17 cellular contexts compared by ENCODE assay signal in genomic region chr3:120683671-120684301, GRCh38. TPM values are rescaled to one million over a fixed set of nuclear protein-coding genes. Genes with fewer than 3 reads are reported as not detected.
DNase-seq lines count a peak whose midpoint lies in the region; ATAC-seq, FAIRE-seq and TF ChIP-seq lines count a peak whose summit lies in the region.
"Had no signal": no experiment of that assay in that cellular context is flagged by ENCODE, and none has a peak within 500 bp of the region (broad histone marks: within the 10 kb centered on the region; RNA-seq: fewer than 3 reads in every experiment).

No MANE protein-coding gene starts in this region.

- TF ChIP-seq RAD21 in liver (IDR thresholded peaks at IDR 0.05) = no peak

- H3K4me3 ChIP-seq in liver (ENCODE audit: low read depth in 1 of 3, low read length in 3 of 3) (no peak overlapping the region), stomach (no peak overlapping the region), H7 (ENCODE audit: insufficient read depth, low read depth, low read length) (no peak overlapping the region)
- H3K4me3 ChIP-seq: PC-9 had no signal

- ATAC-seq in esophagus mucosa = no peak
- no peak for ATAC-seq in activated naive CD4-positive, alpha-beta T cell treated with anti-CD3 and anti-CD28 coated beads, Interleukin-2, amount 50 U/mL, for 72 hours
- ATAC-seq: CD8-positive, alpha-beta T cell; HCT116 had no signal

- H3K4me1 ChIP-seq in liver (ENCODE audit: control insufficient read depth in 4 of 4, insufficient read depth in 4 of 4, low read length in 3 of 4) (peaks cover 2 to 29% (median 14%) of the 10 kb centered on the region in 4 donors), stomach (peaks cover 15 to 44% (median 27%) of the 10 kb centered on the region in 4 donors)

- H3K36me3 Mint-ChIP-seq in activated naive CD4-positive, alpha-beta T cell treated with anti-CD3 and anti-CD28 coated beads, Interleukin-2, amount 50 U/mL, for 72 hours = no peaks in the 10 kb centered on the region

- no peak for TF ChIP-seq CTCF in liver (IDR thresholded peaks at IDR 0.05; ENCODE audit: low read depth, low read length, missing input control)
- TF ChIP-seq CTCF in stomach (IDR thresholded peaks at IDR 0.05) = no peak

- in situ Hi-C loops in G401 (cut with HindIII; ENCODE audit: low sequenced_read_pairs) = no loop called here

- peaks cover 0 to 5% of the 10 kb centered on the region in 2 donors for H3K9me3 Mint-ChIP-seq in activated naive CD4-positive, alpha-beta T cell treated with anti-CD3 and anti-CD28 coated beads, Interleukin-2, amount 50 U/mL, for 72 hours
- H3K9me3 Mint-ChIP-seq: CD8-positive, alpha-beta T cell had no signal

- intact Hi-C loops in stomach (cut with DNase I; ENCODE audit: low total_unique reads) = no loop called here

- H3K27ac ChIP-seq in liver (ENCODE audit: low read depth in 1 of 2, low read length in 2 of 2) (peak overlapping the region; percentile 88 to 96), stomach (peak overlapping the region in 3 of 5 donors; percentile 82 to 87 (median 84))
- H3K27ac ChIP-seq: PC-9 had no signal

- H3K36me3 ChIP-seq in liver (ENCODE audit: control insufficient read depth in 4 of 4, insufficient read depth in 3 of 4, low read depth in 1 of 4, low read length in 3 of 4) = no peaks in the 10 kb centered on the region
- H3K36me3 ChIP-seq in stomach = peaks cover 0 to 6% (median 0%) of the 10 kb centered on the region in 4 donors
- H3K36me3 ChIP-seq in H7 (replicated peaks; ENCODE audit: control insufficient read depth, insufficient read depth, low read length) = no peaks in the 10 kb centered on the region

- 53% methylated on average over 3 of the region's 3 CpGs for WGBS in liver
- WGBS in stomach, 5 donors = 35 to 60% (median 54%) methylated on average over 3 of the region's 3 CpGs

- no peak for FAIRE-seq in HTR-8/SVneo (lab: Jason Lieb, UNC)

- TF ChIP-seq EP300 in stomach (IDR thresholded peaks at IDR 0.05) = no peak

- H3K9me3 ChIP-seq in liver (ENCODE audit: control insufficient read depth in 4 of 4, low read length in 3 of 4) (no peaks in the 10 kb centered on the region), stomach (no peaks in the 10 kb centered on the region)
- H3K9me3 ChIP-seq: BE2C had no signal

- DNase-seq in G401 (ENCODE audit: low spot score) (peak; percentile 84), cerebellar cortex (ENCODE audit: low spot score) (peak; percentile 83), stomach (no peak), H7 (no peak), HTR-8/SVneo (ENCODE audit: insufficient read length, low spot score) (no peak)
- DNase-seq in activated naive CD4-positive, alpha-beta T cell treated with anti-CD3 and anti-CD28 coated beads, Interleukin-2, amount 50 U/mL, for 72 hours (ENCODE audit: low spot score in 2 of 2) = no peak
- DNase-seq: CD8-positive, alpha-beta T cell; NCI-H146; NCI-H226; NCI-H69; PC-9 had no signal

- H3K27ac Mint-ChIP-seq in activated naive CD4-positive, alpha-beta T cell treated with anti-CD3 and anti-CD28 coated beads, Interleukin-2, amount 50 U/mL, for 72 hours = no peak overlapping the region
- H3K27ac Mint-ChIP-seq: CD8-positive, alpha-beta T cell had no signal

- no peak for TF ChIP-seq POLR2A in stomach (IDR thresholded peaks at IDR 0.05)

- H3K9ac ChIP-seq in liver (ENCODE audit: low read depth in 1 of 2, low read length in 2 of 2) = peak overlapping the region in 1 of 2 donors; percentile 3

- H3K27me3 ChIP-seq in liver (ENCODE audit: control insufficient read depth in 4 of 4, insufficient read depth in 4 of 4, low read length in 3 of 4) (no peaks in the 10 kb centered on the region), stomach (no peaks in the 10 kb centered on the region), H7 (ENCODE audit: control insufficient read depth, insufficient read depth, low read length) (no peaks in the 10 kb centered on the region)
- H3K27me3 ChIP-seq: BE2C had no signal

TF ChIP-seq in liver, 16 proteins besides CTCF, POLR2A, EP300 and RAD21:
- TF ChIP-seq YY1 (IDR thresholded peaks at IDR 0.05) (peak; percentile 5), NR2F2 (IDR thresholded peaks at IDR 0.05) (no peak)
TF ChIP-seq in liver: peak in this region for 1.

RNA-seq across cellular contexts. Expression of gene HGD, which starts 1.7 kb away (rescaled TPM):
- total RNA-seq in G401 (2014; rRNA removed; shearing (Covaris generic)) = not detected in 2 replicates
- total RNA-seq in liver (100 to 1,000 TPM in 1 of 2 donors, 10 to 100 TPM in 1; 83.5 to 326 TPM), stomach (10 to 100 TPM; 12.2 to 66.5 (median 43.7) TPM), esophagus mucosa (not detected)
- polyA plus RNA-seq in liver (100 to 1,000 TPM; 243 to 250 TPM), stomach (10 to 100 TPM in 2 of 3 donors, 1 to 10 TPM in 1; 6.3 to 12.8 (median 10.8) TPM)
- under 1 TPM; 0.62 to 0.87 TPM for total RNA-seq in activated naive CD4-positive, alpha-beta T cell treated with anti-CD3 and anti-CD28 coated beads, Interleukin-2, amount 50 U/mL, for 72 hours
- total RNA-seq in H7 (2014; rRNA removed; shearing (Covaris generic)) = 0.18 and 1.4 TPM in 2 replicates
- total RNA-seq: HT1080, SK-MEL-5 had no signal

RNA-seq across cellular contexts. Expression of gene RABL3, which starts 58.5 kb away (rescaled TPM):
- total RNA-seq in G401 (2014; rRNA removed; shearing (Covaris generic)) = 7.0 and 8.9 TPM in 2 replicates
- total RNA-seq in liver (10 to 100 TPM in 1 of 2 donors, 1 to 10 TPM in 1; 8.6 to 14.1 TPM), stomach (10 to 100 TPM in 2 of 5 donors, 1 to 10 TPM in 3; 2.0 to 27.7 (median 9.3) TPM), esophagus mucosa (18.4 TPM)
- polyA plus RNA-seq in liver (10 to 100 TPM; 13.0 to 13.3 TPM), stomach (10 to 100 TPM in 1 of 3 donors, 1 to 10 TPM in 2; 5.0 to 15.9 (median 9.5) TPM)
- total RNA-seq in activated naive CD4-positive, alpha-beta T cell treated with anti-CD3 and anti-CD28 coated beads, Interleukin-2, amount 50 U/mL, for 72 hours = 10 to 100 TPM; 24.5 to 53.4 TPM
- 13.2 and 14.5 TPM in 2 replicates for total RNA-seq in H7 (2014; rRNA removed; shearing (Covaris generic))

RNA-seq across cellular contexts. Expression of gene GTF2E1, which starts 58.8 kb away (rescaled TPM):
- 20.4 and 35.4 TPM in 2 replicates for total RNA-seq in G401 (2014; rRNA removed; shearing (Covaris generic))
- total RNA-seq in liver (1 to 10 TPM; 5.4 to 9.5 TPM), stomach (10 to 100 TPM in 4 of 5 donors, 1 to 10 TPM in 1; 4.5 to 66.0 (median 12.3) TPM), esophagus mucosa (8.8 TPM)
- polyA plus RNA-seq in liver (1 to 10 TPM; 2.3 TPM), stomach (1 to 10 TPM; 4.0 to 8.3 (median 5.5) TPM)
- 10 to 100 TPM; 11.9 to 20.7 TPM for total RNA-seq in activated naive CD4-positive, alpha-beta T cell treated with anti-CD3 and anti-CD28 coated beads, Interleukin-2, amount 50 U/mL, for 72 hours
- 65.2 and 69.1 TPM in 2 replicates for total RNA-seq in H7 (2014; rRNA removed; shearing (Covaris generic))

Comparison
In these comparisons a context has a peak if more than half of its experiments do, and no peak if none do; other contexts are left out.
1. DNase-seq: peak in G401 (single experiment) and cerebellar cortex (single experiment); none in stomach (single experiment), activated naive CD4-positive, alpha-beta T cell treated with anti-CD3 and anti-CD28 coated beads, Interleukin-2, amount 50 U/mL, for 72 hours (0 of 2), H7 (single experiment) and HTR-8/SVneo (single experiment).